Comparison of ENCODE assay signal across 16 cellular contexts in genomic region chr6:114055319-114055718, GRCh38.
DNase-seq lines count a peak whose midpoint lies in the region; ATAC-seq and TF ChIP-seq lines count a peak whose summit lies in the region.
"Had no signal": no experiment of that assay in that cellular context is flagged by ENCODE, and none has a peak within 500 bp of the region (broad histone marks: within the 10 kb centered on the region; RNA-seq: fewer than 3 reads in every experiment).

No MANE protein-coding gene starts in this region.

- no peak overlapping the region for H2AFZ ChIP-seq in GM23338
- no peak overlapping the region for H2AFZ ChIP-seq in neural progenitor cell (replicated peaks)

- H3K4me1 ChIP-seq in GM23338 (ENCODE audit: insufficient read depth) (no peaks in the 10 kb centered on the region), neural progenitor cell (no peaks in the 10 kb centered on the region), A673 (ENCODE audit: insufficient read depth, low read length, poor library complexity, severe bottlenecking) (no peaks in the 10 kb centered on the region)
- H3K4me1 ChIP-seq: A549, SJSA1 had no signal

- H3K27me3 ChIP-seq in GM23338 (ENCODE audit: insufficient read depth) (no peaks in the 10 kb centered on the region), neural progenitor cell (no peaks in the 10 kb centered on the region), A673 (replicated peaks; ENCODE audit: insufficient read depth, low read depth, low read length, poor library complexity) (peaks cover 6% of the 10 kb centered on the region)
- H3K27me3 ChIP-seq: SJSA1 had no signal

- POLR2A ChIA-PET in A673 (lab: Charles Lee; ENCODE audit: low non-redundant PET) = no interaction called here

- H3K9ac ChIP-seq in neural progenitor cell = no peak overlapping the region

- no peaks in the 10 kb centered on the region for H3K79me2 ChIP-seq in GM23338 (replicated peaks; ENCODE audit: insufficient read depth)
- H3K79me2 ChIP-seq in neural progenitor cell (ENCODE audit: low read depth) = no peaks in the 10 kb centered on the region

- H3K27me3 Mint-ChIP-seq in GM23338 (ENCODE audit: insufficient read depth, low read depth, poor library complexity) (no peaks in the 10 kb centered on the region), brain (no peaks in the 10 kb centered on the region), neural progenitor cell (ENCODE audit: insufficient read depth, low read depth) (no peaks in the 10 kb centered on the region), immature natural killer cell (ENCODE audit: low read depth in 3 of 3) (peaks cover 0 to 3% (median 2%) of the 10 kb centered on the region in 3 donors)

- no peak for TF ChIP-seq CTCF in GM23338 (conservative IDR thresholded peaks at IDR 0.05; ENCODE audit: low read depth in 2 of 2)
- no peak for TF ChIP-seq CTCF in brain (conservative IDR thresholded peaks at IDR 0.05)
- TF ChIP-seq CTCF in neural progenitor cell (IDR thresholded peaks at IDR 0.05) = no peak
- TF ChIP-seq CTCF in A673 (conservative IDR thresholded peaks at IDR 0.05; ENCODE audit: low read depth, low read length) = no peak

- H3K4me2 ChIP-seq in GM23338 = no peak overlapping the region
- H3K4me2 ChIP-seq in neural progenitor cell = no peak overlapping the region
- H3K4me2 ChIP-seq: A549 had no signal

- H3K9me3 ChIP-seq in neural progenitor cell (ENCODE audit: low read depth) (no peaks in the 10 kb centered on the region), A673 (ENCODE audit: low read depth, low read length, poor library complexity, severe bottlenecking) (no peaks in the 10 kb centered on the region)
- H3K9me3 ChIP-seq: A549, SJSA1 had no signal

- H3F3A ChIP-seq in GM23338 (replicated peaks; ENCODE audit: low read depth) (no peaks in the 10 kb centered on the region), neural progenitor cell (ENCODE audit: low read depth) (no peaks in the 10 kb centered on the region)

- H3K4me1 Mint-ChIP-seq in GM23338 (peaks cover 15% of the 10 kb centered on the region), brain (peaks cover 28% of the 10 kb centered on the region), neural progenitor cell (peaks cover 4% of the 10 kb centered on the region), immature natural killer cell (no peaks in the 10 kb centered on the region)

- H3K36me3 ChIP-seq in GM23338 (ENCODE audit: insufficient read depth) = no peaks in the 10 kb centered on the region
- no peaks in the 10 kb centered on the region for H3K36me3 ChIP-seq in neural progenitor cell
- H3K36me3 ChIP-seq in A673 (ENCODE audit: insufficient read depth, low read length, poor library complexity, severe bottlenecking) = no peaks in the 10 kb centered on the region

- peak; percentile 61 for ATAC-seq in GM23338
- ATAC-seq: A549, K562 had no signal

- H3K27ac ChIP-seq in GM23338 (ENCODE audit: low read depth) (no peak overlapping the region), neural progenitor cell (no peak overlapping the region), A673 (ENCODE audit: low read depth, low read length, poor library complexity, severe bottlenecking) (no peak overlapping the region)
- H3K27ac ChIP-seq: A549, SJSA1 had no signal

- H3K9me3 Mint-ChIP-seq in GM23338 = no peaks in the 10 kb centered on the region
- no peaks in the 10 kb centered on the region for H3K9me3 Mint-ChIP-seq in brain
- no peaks in the 10 kb centered on the region for H3K9me3 Mint-ChIP-seq in neural progenitor cell
- peaks cover 0 to 2% (median 0%) of the 10 kb centered on the region in 6 donors for H3K9me3 Mint-ChIP-seq in immature natural killer cell
- H3K9me3 Mint-ChIP-seq: HFFc6 had no signal

- H3K4me3 Mint-ChIP-seq in GM23338 (no peak overlapping the region), brain (peak overlapping the region in 1 of 5 experiments; percentile 13), neural progenitor cell (no peak overlapping the region), immature natural killer cell (no peak overlapping the region)
- H3K4me3 Mint-ChIP-seq: HFFc6 had no signal

- BruUV-seq in A673 (replicated peaks; lab: Mats Ljungman, UMichigan) = no TSS peak

- no peak for DNase-seq in GM23338 (ENCODE audit: low spot score)
- peak; percentile 33 for DNase-seq in NCI-H2227 treated with DMSO at 0.1 percent for 48 hours (lab: John Stamatoyannopoulos, UW)
- DNase-seq in neural progenitor cell (ENCODE audit: low spot score) = peak; percentile 9
- no peak for DNase-seq in immature natural killer cell
- no peak for DNase-seq in glomerular visceral epithelial cell (ENCODE audit: extremely low spot score)
- DNase-seq in A673 (ENCODE audit: low spot score) = no peak
- no peak for DNase-seq in KG1 (lab: John Stamatoyannopoulos, UW)
- DNase-seq: GF-D8, HFFc6, NCI-H1048, NCI-H2029 treated with DMSO at 0.1 percent for 48 hours, NCI-H446 had no signal

- H4K20me1 ChIP-seq in GM23338 (replicated peaks; ENCODE audit: insufficient read depth) (no peaks in the 10 kb centered on the region), neural progenitor cell (ENCODE audit: low read depth) (no peaks in the 10 kb centered on the region)

- H3K4me3 ChIP-seq in GM23338 (no peak overlapping the region), neural progenitor cell (no peak overlapping the region), A673 (ENCODE audit: low read depth, low read length, poor library complexity, severe bottlenecking) (no peak overlapping the region)
- H3K4me3 ChIP-seq: A549, K562, SJSA1 had no signal

- intact Hi-C loops in A673 (cut with micrococcal nuclease; ENCODE audit: unreplicated experiment) = no loop called here

- H3K27ac Mint-ChIP-seq in GM23338 (no peak overlapping the region), brain (peak overlapping the region in 4 of 5 experiments; percentile 22 to 97 (median 50)), neural progenitor cell (peak overlapping the region; percentile 2), immature natural killer cell (no peak overlapping the region)
- H3K27ac Mint-ChIP-seq: HFFc6 had no signal

- H3K9me2 ChIP-seq in GM23338 (ENCODE audit: insufficient read depth) = no peaks in the 10 kb centered on the region

- CTCF ChIA-PET in A673 (lab: Charles Lee) = no interaction called here

- H3K36me3 Mint-ChIP-seq in GM23338 (ENCODE audit: low read depth) (no peaks in the 10 kb centered on the region), brain (no peaks in the 10 kb centered on the region), neural progenitor cell (no peaks in the 10 kb centered on the region), immature natural killer cell (no peaks in the 10 kb centered on the region)

TF ChIP-seq in GM23338, 12 proteins besides CTCF, POLR2A, EP300 and RAD21:
- TF ChIP-seq ZNF331 (CRISPR knock-in tag; IDR thresholded peaks at IDR 0.05; ENCODE audit: low read depth) = no peak
- no peak for TF ChIP-seq ETS1 (IDR thresholded peaks at IDR 0.05)

Comparison
In these comparisons a context has a peak if more than half of its experiments do, and no peak if none do; other contexts are left out.
1. DNase-seq: peak in NCI-H2227 treated with DMSO at 0.1 percent for 48 hours (single experiment) and neural progenitor cell (single experiment); none in GM23338 (single experiment), immature natural killer cell (0 of 3), glomerular visceral epithelial cell (single experiment), A673 (single experiment) and KG1 (single experiment).
2. H3K27ac Mint-ChIP-seq: peak in brain (4 of 5) and neural progenitor cell (single experiment); none in GM23338 (single experiment) and immature natural killer cell (0 of 6).